Comparison of ENCODE assay signal across 1 cellular context in the genomic region with DNA sequence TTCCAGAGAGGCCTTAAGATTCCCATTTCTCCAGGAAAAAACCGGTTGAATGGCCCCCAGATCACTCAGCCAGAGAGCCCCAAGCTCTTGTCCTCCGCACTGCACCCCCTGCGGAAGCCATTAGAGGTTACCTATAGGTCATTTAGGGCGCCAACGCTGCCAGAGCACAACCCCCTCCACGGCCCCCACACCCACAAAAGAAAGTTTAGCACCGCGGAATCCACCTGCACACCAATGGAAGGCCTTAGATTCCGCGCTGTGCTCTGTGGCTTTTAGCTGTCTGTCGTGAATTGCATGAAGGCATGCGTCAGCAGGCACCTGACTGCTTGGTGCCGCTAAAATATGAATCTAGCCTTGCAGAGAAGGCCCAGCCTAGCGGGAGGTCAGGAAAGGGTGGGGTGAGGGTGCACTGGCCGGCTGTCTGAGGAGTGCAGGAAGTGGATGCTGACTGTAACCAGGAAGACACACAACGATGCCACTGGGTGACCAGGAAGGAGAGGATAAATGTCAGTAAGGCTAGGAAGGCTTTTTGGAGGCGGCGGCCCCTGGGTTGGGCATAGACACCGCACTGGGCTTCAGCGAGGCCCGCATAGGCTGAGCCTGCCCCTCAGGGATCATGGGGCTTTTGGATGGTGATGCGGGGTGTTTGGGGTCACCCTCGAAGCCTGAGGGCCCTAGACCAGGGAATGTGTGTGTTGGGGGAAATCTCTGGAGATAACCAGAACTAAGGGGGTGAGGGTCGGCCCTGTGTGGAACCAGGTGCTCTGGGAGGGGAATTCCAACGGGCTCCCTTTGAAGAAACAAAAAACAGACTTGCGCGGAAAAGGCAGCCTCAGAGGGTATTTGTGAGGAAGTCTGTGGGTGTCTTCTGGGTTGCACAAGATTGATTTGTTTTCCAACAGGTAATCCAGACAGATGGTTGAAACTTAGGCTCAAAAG.
TF ChIP-seq lines count a peak whose summit lies in the region.

No MANE protein-coding gene starts in this region.

TF ChIP-seq in GM12878, 131 proteins besides CTCF, POLR2A, EP300 and RAD21 (continued from another document and continues in another):
- TF ChIP-seq BMI1 (IDR thresholded peaks at IDR 0.05; ENCODE audit: borderline replicate concordance) (no peak), NFIC (IDR thresholded peaks at IDR 0.05; ENCODE audit: low read depth, low read length) (no peak), NFXL1 (IDR thresholded peaks at IDR 0.05; ENCODE audit: borderline replicate concordance) (no peak), CHD1 (IDR thresholded peaks at IDR 0.05; ENCODE audit: low read depth, low read length) (0 out of 2 replicates have a peak, but pooled peaks have one; percentile 62), KDM1A (IDR thresholded peaks at IDR 0.05; ENCODE audit: borderline replicate concordance) (no peak), TCF12 (IDR thresholded peaks at IDR 0.05; ENCODE audit: low read depth, low read length) (0 out of 2 replicates have a peak, but pooled peaks have one; percentile 1), RBBP5 (conservative IDR thresholded peaks at IDR 0.05) (no peak), NR2F1 (conservative IDR thresholded peaks at IDR 0.05) (peak; percentile 89), ASH2L (IDR thresholded peaks at IDR 0.05; ENCODE audit: borderline replicate concordance, low read depth) (no peak), HDGF (IDR thresholded peaks at IDR 0.05) (peak; percentile 89), SMAD1 (IDR thresholded peaks at IDR 0.05; ENCODE audit: low read depth, partially characterized antibody) (no peak), MXI1 (IDR thresholded peaks at IDR 0.05; ENCODE audit: low read depth, low read length) (no peak; the same call in 1 of the 2 replicates), CREM (IDR thresholded peaks at IDR 0.05; ENCODE audit: low read depth) (peak; percentile 68; the same call in 1 of the 2 replicates), ZNF24 (IDR thresholded peaks at IDR 0.05) (no peak), BCL11A (IDR thresholded peaks at IDR 0.05; ENCODE audit: low read depth, low read length) (peak; percentile 51; the same call in 1 of the 2 replicates), RUNX3 (IDR thresholded peaks at IDR 0.05; ENCODE audit: low read length) (peak; percentile 65), PML (IDR thresholded peaks at IDR 0.05; ENCODE audit: low read length) (peak; percentile 40; the same call in 1 of the 2 replicates), FOS (IDR thresholded peaks at IDR 0.05; ENCODE audit: borderline replicate concordance, extremely low read depth, insufficient read length) (no peak), ZNF384 (IDR thresholded peaks at IDR 0.05; ENCODE audit: borderline replicate concordance, low read depth, low read length) (no peak), MEF2A (IDR thresholded peaks at IDR 0.05; ENCODE audit: insufficient read depth, low read depth, low read length) (no peak), SREBF1 (IDR thresholded peaks at IDR 0.05; ENCODE audit: low read length) (no peak), BHLHE40 (IDR thresholded peaks at IDR 0.05; ENCODE audit: borderline replicate concordance in 1 of 2, low read depth in 2 of 2, low read length in 1 of 2) (peak; percentile 90 to 93), ZNF622 (IDR thresholded peaks at IDR 0.05) (no peak), ATF7 (IDR thresholded peaks at IDR 0.05; ENCODE audit: low read depth) (peak; percentile 70), HDAC6 (IDR thresholded peaks at IDR 0.05; ENCODE audit: unreplicated experiment) (no peak), SMARCA5 (IDR thresholded peaks at IDR 0.05) (peak; percentile 47; the same call in 1 of the 2 replicates), NFYA (IDR thresholded peaks at IDR 0.05; ENCODE audit: borderline replicate concordance, low read depth, low read length) (no peak), RFX5 (IDR thresholded peaks at IDR 0.05; ENCODE audit: low read depth, low read length) (0 out of 2 replicates have a peak, but pooled peaks have one; percentile 27), ESRRA (IDR thresholded peaks at IDR 0.05; ENCODE audit: low read length) (peak; percentile 69; the same call in 1 of the 2 replicates), CREB1 (IDR thresholded peaks at IDR 0.05; ENCODE audit: low read depth) (peak; percentile 50)
- TF ChIP-seq, protein P1, sequence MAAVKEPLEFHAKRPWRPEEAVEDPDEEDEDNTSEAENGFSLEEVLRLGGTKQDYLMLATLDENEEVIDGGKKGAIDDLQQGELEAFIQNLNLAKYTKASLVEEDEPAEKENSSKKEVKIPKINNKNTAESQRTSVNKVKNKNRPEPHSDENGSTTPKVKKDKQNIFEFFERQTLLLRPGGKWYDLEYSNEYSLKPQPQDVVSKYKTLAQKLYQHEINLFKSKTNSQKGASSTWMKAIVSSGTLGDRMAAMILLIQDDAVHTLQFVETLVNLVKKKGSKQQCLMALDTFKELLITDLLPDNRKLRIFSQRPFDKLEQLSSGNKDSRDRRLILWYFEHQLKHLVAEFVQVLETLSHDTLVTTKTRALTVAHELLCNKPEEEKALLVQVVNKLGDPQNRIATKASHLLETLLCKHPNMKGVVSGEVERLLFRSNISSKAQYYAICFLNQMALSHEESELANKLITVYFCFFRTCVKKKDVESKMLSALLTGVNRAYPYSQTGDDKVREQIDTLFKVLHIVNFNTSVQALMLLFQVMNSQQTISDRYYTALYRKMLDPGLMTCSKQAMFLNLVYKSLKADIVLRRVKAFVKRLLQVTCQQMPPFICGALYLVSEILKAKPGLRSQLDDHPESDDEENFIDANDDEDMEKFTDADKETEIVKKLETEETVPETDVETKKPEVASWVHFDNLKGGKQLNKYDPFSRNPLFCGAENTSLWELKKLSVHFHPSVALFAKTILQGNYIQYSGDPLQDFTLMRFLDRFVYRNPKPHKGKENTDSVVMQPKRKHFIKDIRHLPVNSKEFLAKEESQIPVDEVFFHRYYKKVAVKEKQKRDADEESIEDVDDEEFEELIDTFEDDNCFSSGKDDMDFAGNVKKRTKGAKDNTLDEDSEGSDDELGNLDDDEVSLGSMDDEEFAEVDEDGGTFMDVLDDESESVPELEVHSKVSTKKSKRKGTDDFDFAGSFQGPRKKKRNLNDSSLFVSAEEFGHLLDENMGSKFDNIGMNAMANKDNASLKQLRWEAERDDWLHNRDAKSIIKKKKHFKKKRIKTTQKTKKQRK (IDR thresholded peaks at IDR 0.05; ENCODE audit: low read depth, low read length), result no peak
- TF ChIP-seq, protein P2, sequence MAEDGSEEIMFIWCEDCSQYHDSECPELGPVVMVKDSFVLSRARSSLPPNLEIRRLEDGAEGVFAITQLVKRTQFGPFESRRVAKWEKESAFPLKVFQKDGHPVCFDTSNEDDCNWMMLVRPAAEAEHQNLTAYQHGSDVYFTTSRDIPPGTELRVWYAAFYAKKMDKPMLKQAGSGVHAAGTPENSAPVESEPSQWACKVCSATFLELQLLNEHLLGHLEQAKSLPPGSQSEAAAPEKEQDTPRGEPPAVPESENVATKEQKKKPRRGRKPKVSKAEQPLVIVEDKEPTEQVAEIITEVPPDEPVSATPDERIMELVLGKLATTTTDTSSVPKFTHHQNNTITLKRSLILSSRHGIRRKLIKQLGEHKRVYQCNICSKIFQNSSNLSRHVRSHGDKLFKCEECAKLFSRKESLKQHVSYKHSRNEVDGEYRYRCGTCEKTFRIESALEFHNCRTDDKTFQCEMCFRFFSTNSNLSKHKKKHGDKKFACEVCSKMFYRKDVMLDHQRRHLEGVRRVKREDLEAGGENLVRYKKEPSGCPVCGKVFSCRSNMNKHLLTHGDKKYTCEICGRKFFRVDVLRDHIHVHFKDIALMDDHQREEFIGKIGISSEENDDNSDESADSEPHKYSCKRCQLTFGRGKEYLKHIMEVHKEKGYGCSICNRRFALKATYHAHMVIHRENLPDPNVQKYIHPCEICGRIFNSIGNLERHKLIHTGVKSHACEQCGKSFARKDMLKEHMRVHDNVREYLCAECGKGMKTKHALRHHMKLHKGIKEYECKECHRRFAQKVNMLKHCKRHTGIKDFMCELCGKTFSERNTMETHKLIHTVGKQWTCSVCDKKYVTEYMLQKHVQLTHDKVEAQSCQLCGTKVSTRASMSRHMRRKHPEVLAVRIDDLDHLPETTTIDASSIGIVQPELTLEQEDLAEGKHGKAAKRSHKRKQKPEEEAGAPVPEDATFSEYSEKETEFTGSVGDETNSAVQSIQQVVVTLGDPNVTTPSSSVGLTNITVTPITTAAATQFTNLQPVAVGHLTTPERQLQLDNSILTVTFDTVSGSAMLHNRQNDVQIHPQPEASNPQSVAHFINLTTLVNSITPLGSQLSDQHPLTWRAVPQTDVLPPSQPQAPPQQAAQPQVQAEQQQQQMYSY (CRISPR knock-in tag; IDR thresholded peaks at IDR 0.05), result no peak
- TF ChIP-seq, protein P3, sequence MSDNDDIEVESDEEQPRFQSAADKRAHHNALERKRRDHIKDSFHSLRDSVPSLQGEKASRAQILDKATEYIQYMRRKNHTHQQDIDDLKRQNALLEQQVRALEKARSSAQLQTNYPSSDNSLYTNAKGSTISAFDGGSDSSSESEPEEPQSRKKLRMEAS (IDR thresholded peaks at IDR 0.05; ENCODE audit: low read depth, low read length), result peak; percentile 59; the same call in 1 of the 2 replicates
- TF ChIP-seq, protein P4, sequence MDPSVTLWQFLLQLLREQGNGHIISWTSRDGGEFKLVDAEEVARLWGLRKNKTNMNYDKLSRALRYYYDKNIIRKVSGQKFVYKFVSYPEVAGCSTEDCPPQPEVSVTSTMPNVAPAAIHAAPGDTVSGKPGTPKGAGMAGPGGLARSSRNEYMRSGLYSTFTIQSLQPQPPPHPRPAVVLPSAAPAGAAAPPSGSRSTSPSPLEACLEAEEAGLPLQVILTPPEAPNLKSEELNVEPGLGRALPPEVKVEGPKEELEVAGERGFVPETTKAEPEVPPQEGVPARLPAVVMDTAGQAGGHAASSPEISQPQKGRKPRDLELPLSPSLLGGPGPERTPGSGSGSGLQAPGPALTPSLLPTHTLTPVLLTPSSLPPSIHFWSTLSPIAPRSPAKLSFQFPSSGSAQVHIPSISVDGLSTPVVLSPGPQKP (IDR thresholded peaks at IDR 0.05; ENCODE audit: low read depth, low read length), result no peak
- TF ChIP-seq, protein P5, sequence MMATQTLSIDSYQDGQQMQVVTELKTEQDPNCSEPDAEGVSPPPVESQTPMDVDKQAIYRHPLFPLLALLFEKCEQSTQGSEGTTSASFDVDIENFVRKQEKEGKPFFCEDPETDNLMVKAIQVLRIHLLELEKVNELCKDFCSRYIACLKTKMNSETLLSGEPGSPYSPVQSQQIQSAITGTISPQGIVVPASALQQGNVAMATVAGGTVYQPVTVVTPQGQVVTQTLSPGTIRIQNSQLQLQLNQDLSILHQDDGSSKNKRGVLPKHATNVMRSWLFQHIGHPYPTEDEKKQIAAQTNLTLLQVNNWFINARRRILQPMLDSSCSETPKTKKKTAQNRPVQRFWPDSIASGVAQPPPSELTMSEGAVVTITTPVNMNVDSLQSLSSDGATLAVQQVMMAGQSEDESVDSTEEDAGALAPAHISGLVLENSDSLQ (IDR thresholded peaks at IDR 0.05), result peak; percentile 83
- TF ChIP-seq, protein P6, sequence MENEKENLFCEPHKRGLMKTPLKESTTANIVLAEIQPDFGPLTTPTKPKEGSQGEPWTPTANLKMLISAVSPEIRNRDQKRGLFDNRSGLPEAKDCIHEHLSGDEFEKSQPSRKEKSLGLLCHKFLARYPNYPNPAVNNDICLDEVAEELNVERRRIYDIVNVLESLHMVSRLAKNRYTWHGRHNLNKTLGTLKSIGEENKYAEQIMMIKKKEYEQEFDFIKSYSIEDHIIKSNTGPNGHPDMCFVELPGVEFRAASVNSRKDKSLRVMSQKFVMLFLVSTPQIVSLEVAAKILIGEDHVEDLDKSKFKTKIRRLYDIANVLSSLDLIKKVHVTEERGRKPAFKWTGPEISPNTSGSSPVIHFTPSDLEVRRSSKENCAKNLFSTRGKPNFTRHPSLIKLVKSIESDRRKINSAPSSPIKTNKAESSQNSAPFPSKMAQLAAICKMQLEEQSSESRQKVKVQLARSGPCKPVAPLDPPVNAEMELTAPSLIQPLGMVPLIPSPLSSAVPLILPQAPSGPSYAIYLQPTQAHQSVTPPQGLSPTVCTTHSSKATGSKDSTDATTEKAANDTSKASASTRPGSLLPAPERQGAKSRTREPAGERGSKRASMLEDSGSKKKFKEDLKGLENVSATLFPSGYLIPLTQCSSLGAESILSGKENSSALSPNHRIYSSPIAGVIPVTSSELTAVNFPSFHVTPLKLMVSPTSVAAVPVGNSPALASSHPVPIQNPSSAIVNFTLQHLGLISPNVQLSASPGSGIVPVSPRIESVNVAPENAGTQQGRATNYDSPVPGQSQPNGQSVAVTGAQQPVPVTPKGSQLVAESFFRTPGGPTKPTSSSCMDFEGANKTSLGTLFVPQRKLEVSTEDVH (IDR thresholded peaks at IDR 0.05; ENCODE audit: low read depth, partially characterized antibody), result peak; percentile 56
- TF ChIP-seq, protein P7, sequence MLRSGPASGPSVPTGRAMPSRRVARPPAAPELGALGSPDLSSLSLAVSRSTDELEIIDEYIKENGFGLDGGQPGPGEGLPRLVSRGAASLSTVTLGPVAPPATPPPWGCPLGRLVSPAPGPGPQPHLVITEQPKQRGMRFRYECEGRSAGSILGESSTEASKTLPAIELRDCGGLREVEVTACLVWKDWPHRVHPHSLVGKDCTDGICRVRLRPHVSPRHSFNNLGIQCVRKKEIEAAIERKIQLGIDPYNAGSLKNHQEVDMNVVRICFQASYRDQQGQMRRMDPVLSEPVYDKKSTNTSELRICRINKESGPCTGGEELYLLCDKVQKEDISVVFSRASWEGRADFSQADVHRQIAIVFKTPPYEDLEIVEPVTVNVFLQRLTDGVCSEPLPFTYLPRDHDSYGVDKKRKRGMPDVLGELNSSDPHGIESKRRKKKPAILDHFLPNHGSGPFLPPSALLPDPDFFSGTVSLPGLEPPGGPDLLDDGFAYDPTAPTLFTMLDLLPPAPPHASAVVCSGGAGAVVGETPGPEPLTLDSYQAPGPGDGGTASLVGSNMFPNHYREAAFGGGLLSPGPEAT (IDR thresholded peaks at IDR 0.05; ENCODE audit: low read depth), result peak; percentile 75
- TF ChIP-seq, protein P8, sequence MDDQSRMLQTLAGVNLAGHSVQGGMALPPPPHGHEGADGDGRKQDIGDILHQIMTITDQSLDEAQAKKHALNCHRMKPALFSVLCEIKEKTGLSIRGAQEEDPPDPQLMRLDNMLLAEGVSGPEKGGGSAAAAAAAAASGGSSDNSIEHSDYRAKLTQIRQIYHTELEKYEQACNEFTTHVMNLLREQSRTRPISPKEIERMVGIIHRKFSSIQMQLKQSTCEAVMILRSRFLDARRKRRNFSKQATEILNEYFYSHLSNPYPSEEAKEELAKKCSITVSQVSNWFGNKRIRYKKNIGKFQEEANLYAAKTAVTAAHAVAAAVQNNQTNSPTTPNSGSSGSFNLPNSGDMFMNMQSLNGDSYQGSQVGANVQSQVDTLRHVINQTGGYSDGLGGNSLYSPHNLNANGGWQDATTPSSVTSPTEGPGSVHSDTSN (IDR thresholded peaks at IDR 0.05; ENCODE audit: insufficient replicate concordance, low read depth, low read length), result no peak
- TF ChIP-seq, protein P9, sequence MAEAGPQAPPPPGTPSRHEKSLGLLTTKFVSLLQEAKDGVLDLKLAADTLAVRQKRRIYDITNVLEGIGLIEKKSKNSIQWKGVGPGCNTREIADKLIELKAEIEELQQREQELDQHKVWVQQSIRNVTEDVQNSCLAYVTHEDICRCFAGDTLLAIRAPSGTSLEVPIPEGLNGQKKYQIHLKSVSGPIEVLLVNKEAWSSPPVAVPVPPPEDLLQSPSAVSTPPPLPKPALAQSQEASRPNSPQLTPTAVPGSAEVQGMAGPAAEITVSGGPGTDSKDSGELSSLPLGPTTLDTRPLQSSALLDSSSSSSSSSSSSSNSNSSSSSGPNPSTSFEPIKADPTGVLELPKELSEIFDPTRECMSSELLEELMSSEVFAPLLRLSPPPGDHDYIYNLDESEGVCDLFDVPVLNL (IDR thresholded peaks at IDR 0.05; ENCODE audit: low read depth, low read length), result peak; percentile 87
